In genomic region chr20:46089338-46090094, GRCh38 we compare ENCODE assay signal across 1 cellular context.
TF ChIP-seq lines count a peak whose summit lies in the region.

TSS of gene NCOA5 (minus strand) at chr20:46089962. CDS start at chr20:46079424, 10,538 bp downstream.

TF ChIP-seq in HepG2, 621 proteins besides CTCF, POLR2A, EP300 and RAD21 (continued from another document and continues in another):
- peak; percentile 37 for TF ChIP-seq ZNF318 (CRISPR knock-in tag; IDR thresholded peaks at IDR 0.05)
- peak; percentile 82 for TF ChIP-seq RXRB (CRISPR knock-in tag; IDR thresholded peaks at IDR 0.05; ENCODE audit: borderline replicate concordance)
- TF ChIP-seq ZNF598 (CRISPR knock-in tag; IDR thresholded peaks at IDR 0.05; ENCODE audit: borderline replicate concordance), result peak; percentile 89; the same call in 1 of the 2 replicates
- TF ChIP-seq ETV6 (CRISPR knock-in tag; conservative IDR thresholded peaks at IDR 0.05), result peak; percentile 96
- peak; percentile 73; the same call in 1 of the 2 replicates for TF ChIP-seq ZNF24 (IDR thresholded peaks at IDR 0.05)
- peak; percentile 78 for TF ChIP-seq ZNF205 (CRISPR knock-in tag; IDR thresholded peaks at IDR 0.05)
- TF ChIP-seq MEF2D (CRISPR knock-in tag; IDR thresholded peaks at IDR 0.05), result peak; percentile 15
- no peak for TF ChIP-seq FLYWCH1 (CRISPR knock-in tag; IDR thresholded peaks at IDR 0.05)
- no peak for TF ChIP-seq ETS1 (CRISPR knock-in tag; IDR thresholded peaks at IDR 0.05)
- peak; percentile 18 for TF ChIP-seq KDM4B (CRISPR knock-in tag; IDR thresholded peaks at IDR 0.05)
- no peak for TF ChIP-seq ATM (IDR thresholded peaks at IDR 0.05; ENCODE audit: borderline replicate concordance)
- no peak for TF ChIP-seq ZNF260 (CRISPR knock-in tag; IDR thresholded peaks at IDR 0.05; ENCODE audit: borderline replicate concordance, low read depth)
- peak; percentile 99 for TF ChIP-seq IRX3 (CRISPR knock-in tag; IDR thresholded peaks at IDR 0.05; ENCODE audit: borderline replicate concordance, low read depth)
- TF ChIP-seq PAX8 (CRISPR knock-in tag; IDR thresholded peaks at IDR 0.05; ENCODE audit: borderline replicate concordance), result peak; percentile 99
- TF ChIP-seq SKIL (CRISPR knock-in tag; IDR thresholded peaks at IDR 0.05; ENCODE audit: borderline replicate concordance), result no peak
- peak; percentile 98 for TF ChIP-seq FOXO1 (CRISPR knock-in tag; IDR thresholded peaks at IDR 0.05)
- peak; percentile 72; the same call in 1 of the 2 replicates for TF ChIP-seq GFI1 (CRISPR knock-in tag; IDR thresholded peaks at IDR 0.05; ENCODE audit: borderline replicate concordance)
- TF ChIP-seq BRF2 (CRISPR knock-in tag; IDR thresholded peaks at IDR 0.05), result peak; percentile 98
- TF ChIP-seq SP4 (CRISPR knock-in tag; IDR thresholded peaks at IDR 0.05), result peak; percentile 90
- TF ChIP-seq MAFF (IDR thresholded peaks at IDR 0.05; ENCODE audit: low read depth, low read length), result no peak
- TF ChIP-seq PAWR (CRISPR knock-in tag; IDR thresholded peaks at IDR 0.05; ENCODE audit: borderline replicate concordance), result no peak
- 0 out of 2 replicates have a peak, but pooled peaks have one; percentile 24 for TF ChIP-seq SMARCE1 (IDR thresholded peaks at IDR 0.05; ENCODE audit: borderline replicate concordance)
- peak; percentile 66; the same call in 1 of the 2 replicates for TF ChIP-seq RFXANK (CRISPR knock-in tag; IDR thresholded peaks at IDR 0.05)
- TF ChIP-seq ZKSCAN5 (CRISPR knock-in tag; IDR thresholded peaks at IDR 0.05), result peak; percentile 93
- TF ChIP-seq UBTF (CRISPR knock-in tag; IDR thresholded peaks at IDR 0.05), result peak; percentile 98
- no peak; the same call in 1 of the 2 replicates for TF ChIP-seq BRCA1 (CRISPR knock-in tag; IDR thresholded peaks at IDR 0.05)
- peak; percentile 74; the same call in 1 of the 2 replicates for TF ChIP-seq HNRNPUL1 (IDR thresholded peaks at IDR 0.05; ENCODE audit: low read depth, low read length)
- TF ChIP-seq TSC22D2 (CRISPR knock-in tag; IDR thresholded peaks at IDR 0.05; ENCODE audit: borderline replicate concordance), result peak; percentile 96
- TF ChIP-seq ZNF737 (CRISPR knock-in tag; IDR thresholded peaks at IDR 0.05; ENCODE audit: borderline replicate concordance), result no peak
- peak; percentile 96 for TF ChIP-seq ZNF883 (CRISPR knock-in tag; IDR thresholded peaks at IDR 0.05; ENCODE audit: not compliant biosample characterization)
- peak; percentile 69 for TF ChIP-seq ZFP37 (CRISPR knock-in tag; IDR thresholded peaks at IDR 0.05; ENCODE audit: borderline replicate concordance)
- TF ChIP-seq NCOA5 (CRISPR knock-in tag; IDR thresholded peaks at IDR 0.05), result no peak
- TF ChIP-seq SPEN (CRISPR knock-in tag; IDR thresholded peaks at IDR 0.05; ENCODE audit: low read depth), result peak; percentile 99
- peak in 1 of 2 experiments; percentile 70; a peak in 1 of 4 replicates for TF ChIP-seq REST (IDR thresholded peaks at IDR 0.05; ENCODE audit: borderline replicate concordance in 1 of 2, low read depth in 1 of 2, low read length in 2 of 2)
- TF ChIP-seq ZBTB25 (CRISPR knock-in tag; IDR thresholded peaks at IDR 0.05), result peak; percentile 96; the same call in 1 of the 2 replicates
